Comparison of ENCODE assay signal across 1 cellular context in genomic region chr3:182618085-182618732, GRCh38.
TF ChIP-seq lines count a peak whose summit lies in the region.

No MANE protein-coding gene starts in this region.

TF ChIP-seq in GM23338, 12 proteins besides CTCF, POLR2A, EP300 and RAD21 (continued from another document):
- TF ChIP-seq ZNF462 (CRISPR knock-in tag; IDR thresholded peaks at IDR 0.05) (no peak), NANOG (IDR thresholded peaks at IDR 0.05; ENCODE audit: borderline replicate concordance) (no peak)
